13 cellular contexts compared by ENCODE assay signal in genomic region chr13:106529415-106530208, GRCh38. TPM values are rescaled to one million over a fixed set of nuclear protein-coding genes. Genes with fewer than 3 reads are reported as not detected.
DNase-seq lines count a peak whose midpoint lies in the region; ATAC-seq and TF ChIP-seq lines count a peak whose summit lies in the region.
"Had no signal": no experiment of that assay in that cellular context is flagged by ENCODE, and none has a peak within 500 bp of the region (broad histone marks: within the 10 kb centered on the region; RNA-seq: fewer than 3 reads in every experiment).

No MANE protein-coding gene starts in this region.

- peaks cover 6% of the 10 kb centered on the region for H3F3A ChIP-seq in smooth muscle cell (ENCODE audit: low read depth)

- H3K9me3 ChIP-seq in ascending aorta (no peaks in the 10 kb centered on the region), iPS-15b (ENCODE audit: control insufficient read depth, insufficient read depth, low read length) (no peaks in the 10 kb centered on the region), smooth muscle cell (replicated peaks; ENCODE audit: low read depth) (no peaks in the 10 kb centered on the region), heart left ventricle (no peaks in the 10 kb centered on the region)
- H3K9me3 ChIP-seq in naive thymus-derived CD4-positive, alpha-beta T cell (ENCODE audit: control insufficient read depth in 2 of 3, low read length in 3 of 3), result no peaks in the 10 kb centered on the region
- H3K9me3 ChIP-seq: neutrophil had no signal

- no peak for TF ChIP-seq CTCF in HFFc6 (IDR thresholded peaks at IDR 0.05)
- no peak for TF ChIP-seq CTCF in ascending aorta (IDR thresholded peaks at IDR 0.05)
- TF ChIP-seq CTCF in smooth muscle cell (IDR thresholded peaks at IDR 0.05; ENCODE audit: borderline replicate concordance, insufficient read depth, poor library complexity, severe bottlenecking), result no peak
- TF ChIP-seq CTCF in heart left ventricle (IDR thresholded peaks at IDR 0.05), result no peak

- DNase-seq in HFFc6, result no peak
- DNase-seq in ascending aorta (ENCODE audit: low spot score in 2 of 2), result no peak
- no peak for DNase-seq in smooth muscle cell (lab: John Stamatoyannopoulos, UW; ENCODE audit: unreplicated experiment)
- no peak for DNase-seq in naive thymus-derived CD4-positive, alpha-beta T cell
- no peak for DNase-seq in NCI-H2196 treated with DMSO at 0.1 percent for 48 hours (lab: John Stamatoyannopoulos, UW; ENCODE audit: unreplicated experiment)
- no peak for DNase-seq in central memory CD4-positive, alpha-beta T cell
- DNase-seq in heart left ventricle, result no peak
- DNase-seq: activated CD4-positive, alpha-beta T cell treated with anti-CD3 and anti-CD28 coated beads for 48 hours; NCI-H2029 treated with DMSO at 0.1 percent for 48 hours; stimulated activated CD4-positive, alpha-beta T cell treated with anti-CD3 and anti-CD28 coated beads, Interleukin-12 subunit alpha, Interleukin-12 subunit beta, amount 100 ng/mL, for 4 hours; T-cell had no signal

- H3K36me3 Mint-ChIP-seq in HFFc6 (ENCODE audit: low read depth), result peaks cover 13% of the 10 kb centered on the region; the same call in 1 of the 2 replicates
- peaks cover 0 to 4% (median 0%) of the 10 kb centered on the region in 5 donors for H3K36me3 Mint-ChIP-seq in naive thymus-derived CD4-positive, alpha-beta T cell
- H3K36me3 Mint-ChIP-seq: T-cell had no signal

- peak overlapping the region; percentile 9; the same call in 1 of the 2 replicates for H3K4me3 Mint-ChIP-seq in HFFc6
- no peak overlapping the region for H3K4me3 Mint-ChIP-seq in naive thymus-derived CD4-positive, alpha-beta T cell
- H3K4me3 Mint-ChIP-seq: T-cell had no signal

- WGBS in smooth muscle cell (ENCODE audit: low lambda C conversion rate), result 44% methylated on average over 9 of the region's 9 CpGs
- WGBS in heart left ventricle, 4 donors, result 77 to 87% (median 81%) methylated on average over 9 of the region's 9 CpGs

- H3K27ac Mint-ChIP-seq in HFFc6, result no peak overlapping the region
- H3K27ac Mint-ChIP-seq in naive thymus-derived CD4-positive, alpha-beta T cell, result peak overlapping the region in 1 of 9 donors; percentile 6
- H3K27ac Mint-ChIP-seq: T-cell had no signal

- ATAC-seq in naive thymus-derived CD4-positive, alpha-beta T cell, result no peak
- no peak for ATAC-seq in heart left ventricle
- ATAC-seq: T-cell had no signal

- H3K4me2 ChIP-seq in smooth muscle cell, result peak overlapping the region; percentile 95

- no peaks in the 10 kb centered on the region for H3K27me3 ChIP-seq in ascending aorta
- H3K27me3 ChIP-seq in iPS-15b (ENCODE audit: control insufficient read depth, insufficient read depth, low read length), result peaks cover 46% of the 10 kb centered on the region
- H3K27me3 ChIP-seq in smooth muscle cell (ENCODE audit: low read depth), result no peaks in the 10 kb centered on the region
- no peaks in the 10 kb centered on the region for H3K27me3 ChIP-seq in naive thymus-derived CD4-positive, alpha-beta T cell (ENCODE audit: control insufficient read depth in 2 of 2, insufficient read depth in 2 of 2, low read length in 2 of 2)
- H3K27me3 ChIP-seq in heart left ventricle, result peaks cover 0 to 30% (median 0%) of the 10 kb centered on the region in 9 donors

- peaks cover 39% of the 10 kb centered on the region for H3K4me1 Mint-ChIP-seq in HFFc6 (ENCODE audit: low read depth)
- peaks cover 5 to 20% (median 14%) of the 10 kb centered on the region in 7 donors for H3K4me1 Mint-ChIP-seq in naive thymus-derived CD4-positive, alpha-beta T cell

- H3K79me2 ChIP-seq in smooth muscle cell (ENCODE audit: low read depth), result peaks cover 98% of the 10 kb centered on the region

- H3K4me3 ChIP-seq in ascending aorta (peak overlapping the region; percentile 29 to 98), iPS-15b (ENCODE audit: low read depth, low read length) (peak overlapping the region; percentile 19), smooth muscle cell (peak overlapping the region; percentile 84), heart left ventricle (peak overlapping the region in 6 of 12 donors; percentile 59 to 83 (median 74))
- H3K4me3 ChIP-seq in naive thymus-derived CD4-positive, alpha-beta T cell (ENCODE audit: low read length), result no peak overlapping the region

- CTCF ChIA-PET in naive thymus-derived CD4-positive, alpha-beta T cell (lab: Charles Lee), result no interaction called here

- H3K27ac ChIP-seq in ascending aorta (peak overlapping the region; percentile 67 to 97), smooth muscle cell (ENCODE audit: low read depth) (peak overlapping the region; percentile 87), heart left ventricle (peak overlapping the region in 6 of 12 donors; percentile 4 to 46 (median 30))
- H3K27ac ChIP-seq in naive thymus-derived CD4-positive, alpha-beta T cell (ENCODE audit: low read depth, low read length), result no peak overlapping the region
- H3K27ac ChIP-seq: neutrophil had no signal

- peaks cover 6% of the 10 kb centered on the region; the same call in 1 of the 2 replicates for H3K27me3 Mint-ChIP-seq in HFFc6 (ENCODE audit: insufficient read depth)
- peaks cover 50 to 80% (median 54%) of the 10 kb centered on the region in 5 donors for H3K27me3 Mint-ChIP-seq in naive thymus-derived CD4-positive, alpha-beta T cell

- H3K4me1 ChIP-seq in ascending aorta, result peaks cover 0 to 5% of the 10 kb centered on the region in 2 donors
- peaks cover 51% of the 10 kb centered on the region for H3K4me1 ChIP-seq in iPS-15b (ENCODE audit: control insufficient read depth, insufficient read depth, low read length)
- H3K4me1 ChIP-seq in smooth muscle cell (ENCODE audit: low read depth), result peaks cover 58% of the 10 kb centered on the region
- H3K4me1 ChIP-seq in naive thymus-derived CD4-positive, alpha-beta T cell (ENCODE audit: control insufficient read depth in 2 of 2, insufficient read depth in 2 of 2, low read length in 2 of 2), result peaks cover 5 to 19% of the 10 kb centered on the region in 2 donors
- H3K4me1 ChIP-seq in heart left ventricle, result peaks cover 0 to 25% (median 3%) of the 10 kb centered on the region in 12 donors

- POLR2A ChIA-PET in naive thymus-derived CD4-positive, alpha-beta T cell (lab: Charles Lee), result no interaction called here

- H2AFZ ChIP-seq in smooth muscle cell (ENCODE audit: low read depth), result no peak overlapping the region

- no peak for TF ChIP-seq POLR2A in heart left ventricle (IDR thresholded peaks at IDR 0.05)

- H4K20me1 ChIP-seq in smooth muscle cell (ENCODE audit: low read depth), result peaks cover 33% of the 10 kb centered on the region

- H3K36me3 ChIP-seq in ascending aorta, result no peaks in the 10 kb centered on the region
- no peaks in the 10 kb centered on the region for H3K36me3 ChIP-seq in iPS-15b (ENCODE audit: control insufficient read depth, insufficient read depth, low read length)
- no peaks in the 10 kb centered on the region for H3K36me3 ChIP-seq in smooth muscle cell (ENCODE audit: low read depth)
- no peaks in the 10 kb centered on the region for H3K36me3 ChIP-seq in naive thymus-derived CD4-positive, alpha-beta T cell (ENCODE audit: control insufficient read depth in 2 of 3, insufficient read depth in 3 of 3, low read length in 3 of 3)
- H3K36me3 ChIP-seq in heart left ventricle, result no peaks in the 10 kb centered on the region
- H3K36me3 ChIP-seq: neutrophil had no signal

- intact Hi-C loops in ascending aorta (cut with DNase I), result loop anchor here (5.0 to 10.0 kb wide), 6 partner anchors 735 to 1957 kb away; no protein-coding TSS in a partner anchor
- intact Hi-C loops in naive thymus-derived CD4-positive, alpha-beta T cell (cut with micrococcal nuclease), result loop anchor here in 1 of 2 donors (10.0 kb wide), 1 partner anchor 1685 kb away; the partner anchor contains the start of genes ABHD13 and LIG4
- intact Hi-C loops in heart left ventricle (cut with DNase I), result loop anchor here (5.0 to 10.0 kb wide), 13 partner anchors 175 to 1957 kb away; no protein-coding TSS in a partner anchor

- no peak overlapping the region for H3K9ac ChIP-seq in iPS-15b (ENCODE audit: low read depth, low read length)
- H3K9ac ChIP-seq in smooth muscle cell (ENCODE audit: low read depth), result peak overlapping the region; percentile 72

- no peaks in the 10 kb centered on the region for H3K9me3 Mint-ChIP-seq in HFFc6
- H3K9me3 Mint-ChIP-seq in naive thymus-derived CD4-positive, alpha-beta T cell, result peaks cover 0 to 2% (median 0%) of the 10 kb centered on the region in 11 donors
- H3K9me3 Mint-ChIP-seq: T-cell had no signal

RNA-seq across cellular contexts. Expression of gene EFNB2, which starts 5.8 kb away (rescaled TPM):
- 10 to 100 TPM in 5 of 6 experiments, 1 to 10 TPM in 1; 8.1 to 32.5 (median 30.6) TPM for total RNA-seq in HFFc6 (2021; fragmentation: NEBNext Ultra II Directional; extraction: Animal tissue kit (Norgen Biotek cat#: 25700))
- total RNA-seq in ascending aorta (38.0 TPM), smooth muscle cell (35.0 and 42.0 TPM in 2 replicates), heart left ventricle (10 to 100 TPM in 7 of 9 donors, 1 to 10 TPM in 2; 8.6 to 20.2 (median 12.7) TPM)
- polyA plus RNA-seq in smooth muscle cell (15.5 and 38.8 TPM in 2 replicates), heart left ventricle (10 to 100 TPM in 1 of 2 donors, 1 to 10 TPM in 1; 7.3 to 17.7 TPM)
- total RNA-seq in naive thymus-derived CD4-positive, alpha-beta T cell, result under 1 TPM in 4 of 5 experiments, not detected in 1; 0.07 to 0.22 (median 0.13) TPM
- under 1 TPM in 1 of 2 donors, not detected in 1; 0.08 TPM for polyA plus RNA-seq in naive thymus-derived CD4-positive, alpha-beta T cell

RNA-seq across cellular contexts. Expression of gene ARGLU1, which starts 38.3 kb away (rescaled TPM):
- total RNA-seq in HFFc6 (2021; fragmentation: NEBNext Ultra II Directional; extraction: Animal tissue kit (Norgen Biotek cat#: 25700)), result 10 to 100 TPM; 30.3 to 39.4 (median 38.0) TPM
- total RNA-seq in ascending aorta, result 79.7 TPM
- 43.6 and 78.7 TPM in 2 replicates for total RNA-seq in smooth muscle cell
- polyA plus RNA-seq in smooth muscle cell, result 36.5 and 45.8 TPM in 2 replicates
- 100 to 1,000 TPM in 4 of 5 experiments, 10 to 100 TPM in 1; 93.3 to 291 (median 160) TPM for total RNA-seq in naive thymus-derived CD4-positive, alpha-beta T cell
- 10 to 100 TPM; 36.1 to 41.6 TPM for polyA plus RNA-seq in naive thymus-derived CD4-positive, alpha-beta T cell
- total RNA-seq in heart left ventricle, result 10 to 100 TPM; 14.2 to 35.6 (median 28.1) TPM
- polyA plus RNA-seq in heart left ventricle, result 10 to 100 TPM; 25.7 to 54.0 TPM

Comparison
In these comparisons a context has a peak if more than half of its experiments do, and no peak if none do; other contexts are left out.
1. RNA of gene EFNB2, which starts 5.8 kb away (total RNA-seq): 35.0 to 42.0 TPM in smooth muscle cell, 38.0 TPM in ascending aorta (single experiment), 8.1 to 32.5 TPM in HFFc6 and 8.6 to 20.2 TPM in heart left ventricle; 0.07 to 0.22 TPM in naive thymus-derived CD4-positive, alpha-beta T cell; every median in the first group is over 4 times any median in the second.